25 cellular contexts compared by ENCODE assay signal in the genomic region with DNA sequence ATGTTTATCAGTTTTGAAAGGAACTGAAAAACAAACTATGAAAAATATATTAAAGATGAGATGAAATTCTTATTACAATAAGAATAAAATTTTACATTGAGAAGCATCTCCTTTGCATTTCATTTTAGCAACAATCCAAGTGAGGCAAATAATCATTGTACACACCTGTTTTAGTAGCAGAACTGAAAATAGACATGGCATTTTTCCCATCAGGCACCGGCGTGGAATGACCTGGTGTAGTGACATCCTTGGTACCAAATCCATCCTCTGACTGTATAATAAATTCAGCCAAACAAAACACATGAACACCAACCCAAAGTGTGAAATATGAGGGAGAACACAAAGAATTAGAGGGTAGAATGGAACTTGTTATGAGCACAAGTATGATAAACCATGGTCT.
"Had no signal": no experiment of that assay in that cellular context is flagged by ENCODE, and none has a peak within 500 bp of the region (broad histone marks: within the 10 kb centered on the region; RNA-seq: fewer than 3 reads in every experiment).

No MANE protein-coding gene starts in this region.

- H3K9me3 Mint-ChIP-seq: dendritic cell treated with granulocyte-macrophage colony-stimulating factor and Interleukin-4, amounts not matched to agents 40 ng/mL and 50 ng/mL, for 4 days; effector memory CD8-positive, alpha-beta T cell; endodermal cell; naive thymus-derived CD4-positive, alpha-beta T cell had no signal

- H3K27me3 Mint-ChIP-seq: dendritic cell treated with granulocyte-macrophage colony-stimulating factor and Interleukin-4, amounts not matched to agents 40 ng/mL and 50 ng/mL, for 4 days; effector memory CD8-positive, alpha-beta T cell; naive thymus-derived CD4-positive, alpha-beta T cell had no signal

- H3K4me3 ChIP-seq: coronary artery, esophagus squamous epithelium, gastrocnemius medialis, heart right ventricle, left lung, lower lobe of right lung had no signal

- H3K4me3 Mint-ChIP-seq: dendritic cell treated with granulocyte-macrophage colony-stimulating factor and Interleukin-4, amounts not matched to agents 40 ng/mL and 50 ng/mL, for 4 days; effector memory CD8-positive, alpha-beta T cell; endodermal cell; naive thymus-derived CD4-positive, alpha-beta T cell had no signal

- H3K4me1 ChIP-seq: esophagus squamous epithelium, left lung, lower lobe of right lung had no signal

- H3K9me3 ChIP-seq: esophagus squamous epithelium, gastrocnemius medialis, heart right ventricle, left lung, lower lobe of right lung had no signal

- H3K27me3 ChIP-seq: esophagus squamous epithelium, gastrocnemius medialis, heart right ventricle, left lung had no signal

- FAIRE-seq: endometrium, islet of Langerhans had no signal

- H3K27ac Mint-ChIP-seq: dendritic cell treated with granulocyte-macrophage colony-stimulating factor and Interleukin-4, amounts not matched to agents 40 ng/mL and 50 ng/mL, for 4 days; endodermal cell had no signal

- DNase-seq: effector CD8-positive, alpha-beta T cell; effector memory CD8-positive, alpha-beta T cell; endodermal cell; erythroblast; esophagus squamous epithelium; foreskin fibroblast; foreskin melanocyte; gastrocnemius medialis; glutamatergic neuron; head of caudate nucleus; heart right ventricle; hippocampal formation; left cardiac atrium; left lung; left ventricle myocardium superior; lower lobe of right lung; mesendoderm; midbrain; naive thymus-derived CD4-positive, alpha-beta T cell had no signal

- H3K27ac ChIP-seq: coronary artery, epithelial cell of prostate, esophagus squamous epithelium, gastrocnemius medialis, heart right ventricle, left lung, lower lobe of right lung had no signal

- ATAC-seq: effector memory CD8-positive, alpha-beta T cell; esophagus mucosa; gastrocnemius medialis; heart right ventricle; left cardiac atrium; left lung; left ventricle myocardium superior; lower lobe of right lung; naive thymus-derived CD4-positive, alpha-beta T cell had no signal
